In the genomic region with DNA sequence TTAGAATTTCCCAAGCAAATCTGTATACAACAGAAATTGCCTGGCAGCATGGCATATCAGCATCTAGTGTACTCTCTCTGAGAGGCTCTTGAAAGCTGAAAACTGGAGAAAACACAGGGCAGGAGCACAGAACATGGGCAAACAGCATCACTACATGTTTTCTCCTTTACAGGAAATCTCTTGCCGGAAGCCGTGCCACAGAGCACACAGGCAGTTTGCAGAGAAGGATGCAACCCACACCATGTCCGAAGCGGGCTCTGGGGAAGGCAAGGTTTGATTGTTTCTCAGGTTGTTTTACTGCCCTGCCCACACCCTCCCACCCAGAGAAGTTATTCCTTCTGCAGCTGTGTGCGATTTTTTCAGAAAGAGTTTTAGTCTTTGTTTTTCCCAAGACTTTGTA, we compare ENCODE assay signal across 10 cellular contexts. TPM values are rescaled to one million over a fixed set of nuclear protein-coding genes. Genes with fewer than 3 reads are reported as not detected.
DNase-seq lines count a peak whose midpoint lies in the region; FAIRE-seq and TF ChIP-seq lines count a peak whose summit lies in the region.
"Had no signal": no experiment of that assay in that cellular context is flagged by ENCODE, and none has a peak within 500 bp of the region (broad histone marks: within the 10 kb centered on the region; RNA-seq: fewer than 3 reads in every experiment).

No MANE protein-coding gene starts in this region.

- no TSS peak for BruUV-seq in A673 (replicated peaks; lab: Mats Ljungman, UMichigan)

- no peaks in the 10 kb centered on the region for H3K79me2 ChIP-seq in mesendoderm (ENCODE audit: control insufficient read depth, insufficient read depth, low read length)

- H3K27ac ChIP-seq in BLaER1 treated with 17β-estradiol and CSF1 and Interleukin-3, amounts not matched to agents 10 nM and 100 nM: peak overlapping the region; percentile 54 to 99 (median 95); a peak in 21 of 22 replicates
- H3K27ac ChIP-seq in effector memory CD4-positive, alpha-beta T cell (ENCODE audit: insufficient read depth, low read length, poor library complexity, severe bottlenecking): peak overlapping the region; percentile 97
- H3K27ac ChIP-seq in mesendoderm (ENCODE audit: low read depth, low read length) (no peak overlapping the region), A673 (ENCODE audit: low read depth, low read length, poor library complexity, severe bottlenecking) (no peak overlapping the region)

- POLR2A ChIA-PET in A673 (lab: Charles Lee; ENCODE audit: low non-redundant PET): no interaction called here

- H3K18ac ChIP-seq in mesendoderm (ENCODE audit: low read length): no peak overlapping the region

- no peak for TF ChIP-seq CTCF in A673 (conservative IDR thresholded peaks at IDR 0.05; ENCODE audit: low read depth, low read length)

- 0 out of 22 replicates have a peak, but pooled peaks cover 0 to 8% (median 0%) of the 10 kb centered on the region in 11 experiments for H3K9me3 ChIP-seq in BLaER1 treated with 17β-estradiol and CSF1 and Interleukin-3, amounts not matched to agents 10 nM and 100 nM (replicated peaks in 1 of 11)
- no peaks in the 10 kb centered on the region for H3K9me3 ChIP-seq in effector memory CD4-positive, alpha-beta T cell (ENCODE audit: control insufficient read depth, low read length)
- H3K9me3 ChIP-seq in A673 (ENCODE audit: low read depth, low read length, poor library complexity, severe bottlenecking): no peaks in the 10 kb centered on the region

- H3K9ac ChIP-seq in BLaER1 treated with 17β-estradiol and CSF1 and Interleukin-3, amounts not matched to agents 10 nM and 100 nM: peak overlapping the region; percentile 51 to 87 (median 81); a peak in 21 of 22 replicates
- no peak overlapping the region for H3K9ac ChIP-seq in mesendoderm (ENCODE audit: low read length)

- no peak overlapping the region for H4K5ac ChIP-seq in mesendoderm (ENCODE audit: low read length)

- no peak overlapping the region for H2BK5ac ChIP-seq in mesendoderm (ENCODE audit: low read length)

- CTCF ChIA-PET in A673 (lab: Charles Lee): no interaction called here

- H2BK120ac ChIP-seq in mesendoderm (ENCODE audit: low read depth, low read length): no peak overlapping the region

- intact Hi-C loops in A673 (cut with micrococcal nuclease; ENCODE audit: unreplicated experiment): no loop called here

- no peak overlapping the region for H3K56ac ChIP-seq in mesendoderm (ENCODE audit: low read length)

- FAIRE-seq in GM19239 (lab: Jason Lieb, UNC): peak; percentile 99

- DNase-seq in GM19239 (ENCODE audit: insufficient read length, low spot score) (no peak), mesendoderm (no peak), anterior cingulate cortex (lab: John Stamatoyannopoulos, UW) (no peak), A673 (ENCODE audit: low spot score) (no peak), middle frontal gyrus (ENCODE audit: extremely low spot score, low spot score) (no peak)
- DNase-seq in activated CD4-positive, alpha-beta T cell treated with anti-CD3 and anti-CD28 coated beads for 48 hours: peak; percentile 57
- DNase-seq in effector memory CD4-positive, alpha-beta T cell: peak; percentile 4 to 27 (median 25)
- DNase-seq: NCI-H446 treated with DMSO at 0.1 percent for 48 hours had no signal

- peak overlapping the region; percentile 25 to 59 (median 42); a peak in 15 of 20 replicates for H3K4me3 ChIP-seq in BLaER1 treated with 17β-estradiol and CSF1 and Interleukin-3, amounts not matched to agents 10 nM and 100 nM
- no peak overlapping the region for H3K4me3 ChIP-seq in effector memory CD4-positive, alpha-beta T cell (ENCODE audit: insufficient read depth, low read depth, low read length, poor library complexity, severe bottlenecking)
- no peak overlapping the region for H3K4me3 ChIP-seq in mesendoderm (ENCODE audit: low read length)
- no peak overlapping the region for H3K4me3 ChIP-seq in A673 (ENCODE audit: low read depth, low read length, poor library complexity, severe bottlenecking)

- no peak overlapping the region for H3K4ac ChIP-seq in mesendoderm (ENCODE audit: low read depth, low read length)

- no peaks in the 10 kb centered on the region for H3K36me3 ChIP-seq in BLaER1 treated with 17β-estradiol and CSF1 and Interleukin-3, amounts not matched to agents 10 nM and 100 nM
- no peaks in the 10 kb centered on the region for H3K36me3 ChIP-seq in effector memory CD4-positive, alpha-beta T cell (ENCODE audit: control insufficient read depth, insufficient read depth, low read length)
- H3K36me3 ChIP-seq in mesendoderm (ENCODE audit: control insufficient read depth, insufficient read depth, low read length) (no peaks in the 10 kb centered on the region), A673 (ENCODE audit: insufficient read depth, low read length, poor library complexity, severe bottlenecking) (no peaks in the 10 kb centered on the region)

- H4K20me1 ChIP-seq in BLaER1 treated with 17β-estradiol and CSF1 and Interleukin-3, amounts not matched to agents 10 nM and 100 nM: no peaks in the 10 kb centered on the region

- H3K4me2 ChIP-seq in BLaER1 treated with 17β-estradiol and CSF1 and Interleukin-3, amounts not matched to agents 10 nM and 100 nM: peak overlapping the region; percentile 63 to 83 (median 76)
- no peak overlapping the region for H3K4me2 ChIP-seq in mesendoderm (ENCODE audit: low read length)

- peaks cover 0 to 6% (median 0%) of the 10 kb centered on the region in 11 experiments; a peak in 2 of 22 replicates for H3K27me3 ChIP-seq in BLaER1 treated with 17β-estradiol and CSF1 and Interleukin-3, amounts not matched to agents 10 nM and 100 nM
- peaks cover 2% of the 10 kb centered on the region for H3K27me3 ChIP-seq in effector memory CD4-positive, alpha-beta T cell (replicated peaks; ENCODE audit: control insufficient read depth, insufficient read depth, low read length, poor library complexity, severe bottlenecking)
- H3K27me3 ChIP-seq in mesendoderm (ENCODE audit: insufficient read depth, low read length, poor library complexity) (no peaks in the 10 kb centered on the region), A673 (replicated peaks; ENCODE audit: insufficient read depth, low read depth, low read length, poor library complexity) (no peaks in the 10 kb centered on the region)

- peaks cover 86 to 100% (median 99%) of the 10 kb centered on the region in 10 experiments for H3K4me1 ChIP-seq in BLaER1 treated with 17β-estradiol and CSF1 and Interleukin-3, amounts not matched to agents 10 nM and 100 nM
- H3K4me1 ChIP-seq in effector memory CD4-positive, alpha-beta T cell (ENCODE audit: control insufficient read depth, insufficient read depth, low read length, poor library complexity, severe bottlenecking): peaks cover 50% of the 10 kb centered on the region
- H3K4me1 ChIP-seq in mesendoderm (ENCODE audit: control insufficient read depth, low read depth, low read length) (no peaks in the 10 kb centered on the region), A673 (ENCODE audit: insufficient read depth, low read length, poor library complexity, severe bottlenecking) (no peaks in the 10 kb centered on the region)

- H2BK15ac ChIP-seq in mesendoderm (replicated peaks; ENCODE audit: low read depth): no peak overlapping the region

- no peak overlapping the region for H4K8ac ChIP-seq in mesendoderm (ENCODE audit: low read depth, low read length)

- H2AK5ac ChIP-seq in mesendoderm (ENCODE audit: low read length): no peak overlapping the region

- no CpG with 5 or more reads among the region's 5 CpGs for WGBS in mesendoderm (ENCODE audit: extremely low coverage, insufficient coverage, low lambda C conversion rate)

- no peak overlapping the region for H3K23ac ChIP-seq in mesendoderm (ENCODE audit: low read length)

- H3K79me1 ChIP-seq in mesendoderm (ENCODE audit: low read length): no peaks in the 10 kb centered on the region

RNA-seq across cellular contexts. Expression of gene FAM9C, which starts 41.1 kb away (rescaled TPM):
- 0.21 TPM for polyA plus RNA-seq in mesendoderm (2013, experiment 1 of 2)
- 0.20 TPM for polyA plus RNA-seq in mesendoderm (2013, experiment 2 of 2)
- not detected in 2 replicates for total RNA-seq in A673 (2021)
- total RNA-seq: LHCN-M2 had no signal

Comparison
In these comparisons a context has a peak if more than half of its experiments do, and no peak if none do; other contexts are left out.
1. H3K27ac ChIP-seq: peak in BLaER1 treated with 17β-estradiol and CSF1 and Interleukin-3, amounts not matched to agents 10 nM and 100 nM (11 of 11) and effector memory CD4-positive, alpha-beta T cell (single experiment); none in mesendoderm (single experiment) and A673 (single experiment).
2. H3K4me3 ChIP-seq: peak in BLaER1 treated with 17β-estradiol and CSF1 and Interleukin-3, amounts not matched to agents 10 nM and 100 nM (10 of 10); none in effector memory CD4-positive, alpha-beta T cell (single experiment), mesendoderm (single experiment) and A673 (single experiment).
3. DNase-seq: peak in activated CD4-positive, alpha-beta T cell treated with anti-CD3 and anti-CD28 coated beads for 48 hours (single experiment) and effector memory CD4-positive, alpha-beta T cell (3 of 3); none in GM19239 (single experiment), mesendoderm (single experiment), anterior cingulate cortex (0 of 58), A673 (single experiment) and middle frontal gyrus (single experiment).